Comparison of ENCODE assay signal across 13 cellular contexts in genomic region chr5:72283358-72283757, GRCh38. TPM values are rescaled to one million over a fixed set of nuclear protein-coding genes. Genes with fewer than 3 reads are reported as not detected.
DNase-seq lines count a peak whose midpoint lies in the region; ATAC-seq and TF ChIP-seq lines count a peak whose summit lies in the region.
"Had no signal": no experiment of that assay in that cellular context is flagged by ENCODE, and none has a peak within 500 bp of the region (broad histone marks: within the 10 kb centered on the region; RNA-seq: fewer than 3 reads in every experiment).

No MANE protein-coding gene starts in this region.

- H3K4me3 Mint-ChIP-seq in stimulated activated naive CD8-positive, alpha-beta T cell treated with anti-CD3 and anti-CD28 coated beads, Interleukin-15, amount 100 ng/mL, for 72 hours, result no peak overlapping the region
- H3K4me3 Mint-ChIP-seq: CD4-positive, alpha-beta T cell had no signal

- no peaks in the 10 kb centered on the region for H3K4me1 Mint-ChIP-seq in stimulated activated naive CD8-positive, alpha-beta T cell treated with anti-CD3 and anti-CD28 coated beads, Interleukin-15, amount 100 ng/mL, for 72 hours

- peak overlapping the region; percentile 23 to 36 for H3K27ac Mint-ChIP-seq in stimulated activated naive CD8-positive, alpha-beta T cell treated with anti-CD3 and anti-CD28 coated beads, Interleukin-15, amount 100 ng/mL, for 72 hours
- H3K27ac Mint-ChIP-seq: CD4-positive, alpha-beta T cell had no signal

- peaks cover 29% of the 10 kb centered on the region for H3K4me1 ChIP-seq in body of pancreas

- WGBS in body of pancreas, 2 donors, result 57 to 70% methylated on average over 2 of the region's 2 CpGs

- H3K9me3 ChIP-seq in body of pancreas, result no peaks in the 10 kb centered on the region

- DNase-seq in LNCaP clone FGC (ENCODE audit: low read depth) (peak; percentile 74), body of pancreas (peak; percentile 10 to 21 (median 16)), left ventricle myocardium superior (no peak), GOT3 (lab: John Stamatoyannopoulos, UW) (no peak), HuH-7 (ENCODE audit: low spot score) (no peak)
- no peak for DNase-seq in stimulated activated naive CD8-positive, alpha-beta T cell treated with anti-CD3 and anti-CD28 coated beads, Interleukin-15, amount 100 ng/mL, for 72 hours
- no peak for DNase-seq in activated CD4-positive, CD25-positive, alpha-beta regulatory T cell (lab: John Stamatoyannopoulos, UW)
- DNase-seq: CD4-positive, alpha-beta T cell; cerebellar nuclear complex; NCI-H146; NCI-H526 treated with DMSO at 0.1 percent for 48 hours; stimulated activated CD4-positive, alpha-beta T cell treated with anti-CD3 and anti-CD28 coated beads, Interleukin-2, amount 100 ng/mL, for 48 hours had no signal

- no peaks in the 10 kb centered on the region for H3K9me3 Mint-ChIP-seq in stimulated activated naive CD8-positive, alpha-beta T cell treated with anti-CD3 and anti-CD28 coated beads, Interleukin-15, amount 100 ng/mL, for 72 hours
- H3K9me3 Mint-ChIP-seq: CD4-positive, alpha-beta T cell had no signal

- no peak for TF ChIP-seq POLR2A in body of pancreas (IDR thresholded peaks at IDR 0.05)

- H3K27ac ChIP-seq in body of pancreas, result no peak overlapping the region

- no peak overlapping the region for H3K4me3 ChIP-seq in LNCaP clone FGC (ENCODE audit: low read depth, low read length)
- no peak overlapping the region for H3K4me3 ChIP-seq in body of pancreas

- H3K27me3 ChIP-seq in body of pancreas, result no peaks in the 10 kb centered on the region

- intact Hi-C loops in body of pancreas (cut with DNase I) (no loop called here), left ventricle myocardium superior (cut with micrococcal nuclease) (no loop called here)

- H3K27me3 Mint-ChIP-seq in stimulated activated naive CD8-positive, alpha-beta T cell treated with anti-CD3 and anti-CD28 coated beads, Interleukin-15, amount 100 ng/mL, for 72 hours, result no peaks in the 10 kb centered on the region
- H3K27me3 Mint-ChIP-seq: CD4-positive, alpha-beta T cell had no signal

- no peak for TF ChIP-seq CTCF in LNCaP clone FGC (IDR thresholded peaks at IDR 0.05; ENCODE audit: control insufficient read depth, extremely low read depth, insufficient read depth)
- TF ChIP-seq CTCF in body of pancreas (IDR thresholded peaks at IDR 0.05), result no peak

- ATAC-seq in body of pancreas (no peak), left ventricle myocardium superior (peak; percentile 19), HG02623 (IDR thresholded peaks at IDR 0.05; ENCODE audit: unreplicated experiment) (no peak)
- ATAC-seq in stimulated activated naive CD8-positive, alpha-beta T cell treated with anti-CD3 and anti-CD28 coated beads, Interleukin-15, amount 100 ng/mL, for 72 hours, result no peak

- H3K36me3 ChIP-seq in body of pancreas (replicated peaks in 1 of 2; ENCODE audit: insufficient read depth in 1 of 2, low read depth in 2 of 2), result no peaks in the 10 kb centered on the region

RNA-seq across cellular contexts. Expression of gene MRPS27, which starts 36.7 kb away (rescaled TPM):
- total RNA-seq in body of pancreas, result 10 to 100 TPM; 25.4 to 52.7 TPM
- total RNA-seq in left ventricle myocardium superior, result 80.1 TPM

RNA-seq across cellular contexts. Expression of gene PTCD2, which starts 36.8 kb away (rescaled TPM):
- total RNA-seq in body of pancreas, result 1 to 10 TPM; 2.6 to 3.9 TPM
- total RNA-seq in left ventricle myocardium superior, result 17.7 TPM

Comparison
In these comparisons a context has a peak if more than half of its experiments do, and no peak if none do; other contexts are left out.
1. DNase-seq: peak in LNCaP clone FGC (single experiment) and body of pancreas (4 of 4); none in left ventricle myocardium superior (single experiment), stimulated activated naive CD8-positive, alpha-beta T cell treated with anti-CD3 and anti-CD28 coated beads, Interleukin-15, amount 100 ng/mL, for 72 hours (0 of 2), GOT3 (single experiment), activated CD4-positive, CD25-positive, alpha-beta regulatory T cell (0 of 4) and HuH-7 (single experiment).